Comparison of ENCODE assay signal across 6 cellular contexts in the genomic region with DNA sequence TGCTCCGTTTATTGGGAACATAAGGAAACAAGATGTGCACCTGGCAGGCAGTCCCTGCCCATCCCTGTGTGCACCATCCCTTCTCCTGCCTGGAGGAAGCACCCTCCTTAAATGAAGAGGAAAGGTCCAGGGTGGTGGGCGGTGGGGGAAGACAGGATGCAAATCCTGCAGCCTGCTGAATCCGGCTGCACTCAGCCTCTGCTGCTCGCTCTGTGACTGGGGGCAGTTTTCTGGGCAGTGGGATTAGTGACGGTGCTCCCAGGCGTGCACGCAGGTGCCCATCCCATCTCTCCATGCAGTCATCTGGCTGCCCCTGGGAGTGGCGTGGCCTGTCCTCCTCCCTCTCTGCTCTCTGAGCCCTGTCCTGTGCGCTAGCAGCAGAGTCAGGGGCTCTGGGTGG.
"Had no signal": no experiment of that assay in that cellular context is flagged by ENCODE, and none has a peak within 500 bp of the region (broad histone marks: within the 10 kb centered on the region; RNA-seq: fewer than 3 reads in every experiment).

No MANE protein-coding gene starts in this region.

- H3K27ac ChIP-seq: HL-60 had no signal

- H3K27ac Mint-ChIP-seq: GM23338, H9, IgD-negative memory B cell had no signal

- DNase-seq: H9, HCEC 1CT had no signal

- H3K4me3 ChIP-seq: GM23338 had no signal

- H3K36me3 Mint-ChIP-seq: IgD-negative memory B cell had no signal

- H3K9me3 Mint-ChIP-seq: GM23338, H9 had no signal

- H3K4me2 ChIP-seq: GM23338 had no signal

- H3K4me3 Mint-ChIP-seq: GM23338, H9, IgD-negative memory B cell had no signal

- ATAC-seq: GM23338, HepG2 had no signal
